18 cellular contexts compared by ENCODE assay signal in the genomic region with DNA sequence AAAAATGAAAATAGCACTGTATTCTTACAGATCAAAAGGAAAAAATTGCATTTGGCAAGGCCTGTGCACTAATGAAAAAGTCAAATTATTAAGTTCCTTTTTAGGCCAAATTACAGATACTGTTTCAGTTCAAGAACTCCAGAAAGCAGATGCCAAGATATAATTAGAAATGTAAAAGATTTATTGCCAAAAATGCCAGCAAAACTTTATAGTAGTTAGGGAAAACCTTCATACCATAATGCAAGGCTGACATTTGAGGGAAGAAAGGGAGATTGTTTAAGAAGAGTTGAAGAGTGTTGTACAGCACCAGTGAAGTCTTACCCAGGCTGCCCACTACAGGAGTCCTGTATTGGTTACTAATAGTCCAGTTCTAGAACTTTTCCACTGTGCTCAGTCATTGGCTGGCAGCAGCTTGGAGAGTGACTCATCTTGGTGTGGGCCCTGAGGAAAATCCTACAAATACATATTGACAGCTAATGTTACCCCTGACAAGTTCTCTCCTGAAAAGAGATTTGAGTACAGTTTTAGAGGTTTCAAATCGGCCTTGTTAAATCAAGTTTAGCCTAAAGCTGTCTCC.
DNase-seq lines count a peak whose midpoint lies in the region; TF ChIP-seq lines count a peak whose summit lies in the region.
"Had no signal": no experiment of that assay in that cellular context is flagged by ENCODE, and none has a peak within 500 bp of the region (broad histone marks: within the 10 kb centered on the region; RNA-seq: fewer than 3 reads in every experiment).

No MANE protein-coding gene starts in this region.

- DNase-seq in H4 (ENCODE audit: low spot score) (peak; percentile 22), adipocyte (ENCODE audit: low read depth) (peak; percentile 37), fibroblast of lung (ENCODE audit: low read depth in 2 of 2) (peak; percentile 64 to 68), osteocyte (ENCODE audit: extremely low spot score, unreplicated experiment) (no peak), right atrium auricular region (ENCODE audit: low spot score) (no peak), NCI-H2227 (lab: John Stamatoyannopoulos, UW; ENCODE audit: unreplicated experiment) (no peak)
- no peak for DNase-seq in stimulated activated CD4-positive, alpha-beta T cell treated with anti-CD3 and anti-CD28 coated beads, Interleukin-2, amount 100 ng/mL, for 24 hours
- no peak for DNase-seq in activated CD4-positive, alpha-beta T cell treated with anti-CD3 and anti-CD28 coated beads for 4 hours
- DNase-seq: activated B cell treated with CpG ODN at 0.5 μM for 24 hours, activated T-cell treated with anti-CD3 and anti-CD28 coated beads for 4 hours, cortex of kidney, DMS153, islet precursor cell, MV-4-11, NCI-H2107, tibial artery had no signal

- H3K36me3 Mint-ChIP-seq in osteocyte (ENCODE audit: unreplicated experiment), result peaks cover 3% of the 10 kb centered on the region
- H3K36me3 Mint-ChIP-seq: activated naive CD8-positive, alpha-beta T cell had no signal

- H3K27ac Mint-ChIP-seq in osteocyte (ENCODE audit: unreplicated experiment), result peak overlapping the region; percentile 25
- H3K27ac Mint-ChIP-seq: activated B cell treated with CpG ODN at 0.5 μM for 24 hours; activated naive CD8-positive, alpha-beta T cell had no signal

- H3K27ac ChIP-seq in fibroblast of lung (ENCODE audit: insufficient read depth, low read length) (no peak overlapping the region), right atrium auricular region (no peak overlapping the region)
- H3K27ac ChIP-seq: prostate gland, tibial artery had no signal

- H3K4me3 ChIP-seq in adipocyte (ENCODE audit: low read length), result no peak overlapping the region
- H3K4me3 ChIP-seq in fibroblast of lung (replicated peaks in 1 of 4; ENCODE audit: control extremely low read depth in 1 of 4, insufficient read depth in 1 of 4, low read depth in 3 of 4, low read length in 4 of 4), result no peak overlapping the region
- no peak overlapping the region for H3K4me3 ChIP-seq in right atrium auricular region
- H3K4me3 ChIP-seq: prostate gland, tibial artery had no signal

- peaks cover 24% of the 10 kb centered on the region for H3K4me1 Mint-ChIP-seq in osteocyte (ENCODE audit: unreplicated experiment)
- H3K4me1 Mint-ChIP-seq: activated B cell treated with CpG ODN at 0.5 μM for 24 hours had no signal

- no peak overlapping the region for H3K4me3 Mint-ChIP-seq in osteocyte (ENCODE audit: unreplicated experiment)
- H3K4me3 Mint-ChIP-seq: activated B cell treated with CpG ODN at 0.5 μM for 24 hours; activated naive CD8-positive, alpha-beta T cell had no signal

- H3K9me3 Mint-ChIP-seq in osteocyte (ENCODE audit: unreplicated experiment), result peaks cover 18% of the 10 kb centered on the region

- H3K36me3 ChIP-seq in adipocyte (ENCODE audit: control insufficient read depth, insufficient read depth, low read length, severe bottlenecking) (no peaks in the 10 kb centered on the region), fibroblast of lung (ENCODE audit: control insufficient read depth, insufficient read depth, low read length) (no peaks in the 10 kb centered on the region), right atrium auricular region (no peaks in the 10 kb centered on the region)
- H3K36me3 ChIP-seq: prostate gland, tibial artery had no signal

- H3K79me2 ChIP-seq in fibroblast of lung (ENCODE audit: control insufficient read depth, insufficient read depth, low read length), result no peaks in the 10 kb centered on the region

- no peaks in the 10 kb centered on the region for H4K20me1 ChIP-seq in fibroblast of lung (ENCODE audit: control insufficient read depth, extremely low read depth, insufficient read depth, low read length)

- no peaks in the 10 kb centered on the region for H3K27me3 ChIP-seq in adipocyte (replicated peaks; ENCODE audit: control insufficient read depth, insufficient read depth, low read length)
- H3K27me3 ChIP-seq in fibroblast of lung (ENCODE audit: control insufficient read depth, insufficient read depth, low read length), result no peaks in the 10 kb centered on the region
- no peaks in the 10 kb centered on the region for H3K27me3 ChIP-seq in right atrium auricular region
- H3K27me3 ChIP-seq: tibial artery had no signal

- no peak overlapping the region for H3K4me2 ChIP-seq in fibroblast of lung (ENCODE audit: extremely low read depth, insufficient read depth, low read length)

- no peak overlapping the region for H2AFZ ChIP-seq in fibroblast of lung (ENCODE audit: low read length)

- H3K4me1 ChIP-seq in adipocyte (ENCODE audit: control insufficient read depth, insufficient read depth, low read length) (peaks cover 5% of the 10 kb centered on the region), fibroblast of lung (ENCODE audit: control insufficient read depth, extremely low read depth, insufficient read depth, low read length) (no peaks in the 10 kb centered on the region), right atrium auricular region (no peaks in the 10 kb centered on the region)
- H3K4me1 ChIP-seq: prostate gland had no signal

- H3K9ac ChIP-seq in adipocyte (ENCODE audit: low read length) (no peak overlapping the region), fibroblast of lung (ENCODE audit: insufficient read depth, low read length) (no peak overlapping the region)

- H3K9me3 ChIP-seq in adipocyte (ENCODE audit: control insufficient read depth, low read length) (peaks cover 8% of the 10 kb centered on the region), fibroblast of lung (ENCODE audit: control insufficient read depth, insufficient read depth, low read depth, low read length) (no peaks in the 10 kb centered on the region), right atrium auricular region (no peaks in the 10 kb centered on the region)
- H3K9me3 ChIP-seq: prostate gland, tibial artery had no signal

- H3K27me3 Mint-ChIP-seq in osteocyte (ENCODE audit: unreplicated experiment), result no peaks in the 10 kb centered on the region
- H3K27me3 Mint-ChIP-seq: activated B cell treated with CpG ODN at 0.5 μM for 24 hours; activated naive CD8-positive, alpha-beta T cell had no signal

- TF ChIP-seq CTCF in fibroblast of lung (conservative IDR thresholded peaks at IDR 0.05 in 1 of 2, IDR thresholded peaks at IDR 0.05 in 1 of 2; ENCODE audit: low read depth in 1 of 2, low read length in 2 of 2) (no peak), osteocyte (IDR thresholded peaks at IDR 0.05) (no peak), right atrium auricular region (IDR thresholded peaks at IDR 0.05) (no peak)

Comparison
In these comparisons a context has a peak if more than half of its experiments do, and no peak if none do; other contexts are left out.
1. DNase-seq: peak in H4 (single experiment), adipocyte (single experiment) and fibroblast of lung (2 of 2); none in osteocyte (single experiment), right atrium auricular region (single experiment), stimulated activated CD4-positive, alpha-beta T cell treated with anti-CD3 and anti-CD28 coated beads, Interleukin-2, amount 100 ng/mL, for 24 hours (0 of 2), activated CD4-positive, alpha-beta T cell treated with anti-CD3 and anti-CD28 coated beads for 4 hours (0 of 2) and NCI-H2227 (single experiment).